In genomic region chr1:44405804-44406743, GRCh38 we compare ENCODE assay signal across 8 cellular contexts. TPM values are rescaled to one million over a fixed set of nuclear protein-coding genes. Genes with fewer than 3 reads are reported as not detected.
A peak's percentile ranks its signal among the peaks of the same experiment; 100 is the strongest.
DNase-seq lines count a peak whose midpoint lies in the region; ATAC-seq and TF ChIP-seq lines count a peak whose summit lies in the region.

No MANE protein-coding gene starts in this region.

- no peak for TF ChIP-seq POLR2A in vagina (IDR thresholded peaks at IDR 0.05)

- H3K36me3 ChIP-seq in muscle layer of duodenum (ENCODE audit: control insufficient read depth in 1 of 2, insufficient read depth in 2 of 2, low read length in 2 of 2) (no peaks in the 10 kb centered on the region), vagina (no peaks in the 10 kb centered on the region), OCI-LY7 (ENCODE audit: insufficient read depth, low read length) (no peaks in the 10 kb centered on the region)

- POLR2A ChIA-PET in OCI-LY7 (lab: Charles Lee): interaction anchor here (0.6 kb wide), 1 partner anchor 134 kb away, joined by 3 read pairs; no protein-coding TSS in a partner anchor

- H3K27me3 ChIP-seq in dorsolateral prefrontal cortex: peaks cover 3 to 70% (median 45%) of the 10 kb centered on the region in 45 donors
- peaks cover 64% of the 10 kb centered on the region for H3K27me3 ChIP-seq in muscle layer of duodenum (ENCODE audit: low read depth, low read length)
- H3K27me3 ChIP-seq in vagina: peaks cover 24% of the 10 kb centered on the region

- H3K79me2 ChIP-seq in OCI-LY7 (ENCODE audit: insufficient read depth, low read depth, low read length): no peaks in the 10 kb centered on the region

- H3K27ac ChIP-seq in dorsolateral prefrontal cortex (peak overlapping the region; percentile 63 to 97 (median 92)), muscle layer of duodenum (ENCODE audit: low read length) (no peak overlapping the region), vagina (no peak overlapping the region), OCI-LY7 (ENCODE audit: low read depth, low read length, poor library complexity, severe bottlenecking) (no peak overlapping the region)

- DNase-seq in NCI-H2171 treated with DMSO at 0.1 percent for 48 hours (lab: John Stamatoyannopoulos, UW): peak; percentile 15
- DNase-seq in NCI-H2171 (lab: John Stamatoyannopoulos, UW): no peak
- peak in 2 of 10 donors; percentile 43 to 44 for DNase-seq in dorsolateral prefrontal cortex
- no peak for DNase-seq in vagina (ENCODE audit: extremely low spot score in 2 of 2)
- DNase-seq in OCI-LY7 (ENCODE audit: low spot score): no peak

- TF ChIP-seq CTCF in dorsolateral prefrontal cortex (IDR thresholded peaks at IDR 0.05 in 54 of 56, conservative IDR thresholded peaks at IDR 0.05 in 2 of 56; ENCODE audit: low read depth in 1 of 56, partially characterized antibody in 56 of 56): no peak
- no peak for TF ChIP-seq CTCF in vagina (IDR thresholded peaks at IDR 0.05)
- TF ChIP-seq CTCF in OCI-LY7 (conservative IDR thresholded peaks at IDR 0.05; ENCODE audit: low read length): no peak

- H3K4me2 ChIP-seq in OCI-LY7 (ENCODE audit: low read length): no peak overlapping the region

- BruUV-seq in OCI-LY7 (replicated peaks; lab: Mats Ljungman, UMichigan): no TSS peak

- H3K4me3 ChIP-seq in dorsolateral prefrontal cortex (peak overlapping the region; percentile 35 to 86 (median 69)), muscle layer of duodenum (ENCODE audit: low read depth in 1 of 2, low read length in 2 of 2) (peak overlapping the region; percentile 56 to 64), vagina (peak overlapping the region; percentile 22 to 36), OCI-LY7 (ENCODE audit: low read depth, low read length, poor library complexity, severe bottlenecking) (no peak overlapping the region)

- CTCF ChIA-PET in OCI-LY7 (lab: Charles Lee; ENCODE audit: unreplicated experiment): no interaction called here

- H3K9me3 ChIP-seq in muscle layer of duodenum (ENCODE audit: control insufficient read depth in 1 of 2, low read length in 2 of 2) (peaks cover 0 to 7% of the 10 kb centered on the region in 2 donors), vagina (no peaks in the 10 kb centered on the region), OCI-LY7 (ENCODE audit: low read length) (no peaks in the 10 kb centered on the region)

- no peaks in the 10 kb centered on the region; the same call in 1 of the 2 replicates for H4K20me1 ChIP-seq in OCI-LY7 (ENCODE audit: insufficient read depth, low read length)

- no peak overlapping the region for H2AFZ ChIP-seq in OCI-LY7 (ENCODE audit: low read length)

- ATAC-seq in SK-N-SH treated with all-trans-retinoic acid at 6 μM for 48 hours (peak; percentile 64), GM18861 (IDR thresholded peaks at IDR 0.05; ENCODE audit: unreplicated experiment) (no peak)

- H3K4me1 ChIP-seq in muscle layer of duodenum (ENCODE audit: control insufficient read depth in 1 of 2, insufficient read depth in 2 of 2, low read length in 2 of 2) (peaks cover 4 to 43% of the 10 kb centered on the region in 2 donors), vagina (peaks cover 42% of the 10 kb centered on the region), OCI-LY7 (ENCODE audit: insufficient read depth, low read length, poor library complexity, severe bottlenecking) (no peaks in the 10 kb centered on the region)

- H3K9me2 ChIP-seq in OCI-LY7 (ENCODE audit: insufficient read depth, low read length): no peaks in the 10 kb centered on the region

- intact Hi-C loops in dorsolateral prefrontal cortex (cut with DNase I): loop anchor here (1.0 to 10.0 kb wide), 6 partner anchors 94 to 241 kb away; no protein-coding TSS in a partner anchor
- intact Hi-C loops in vagina (cut with DNase I): no loop called here
- intact Hi-C loops in OCI-LY7 (cut with micrococcal nuclease; ENCODE audit: unreplicated experiment): no loop called here

TF ChIP-seq in SK-N-SH treated with all-trans-retinoic acid at 6 μM for 48 hours, 23 proteins besides CTCF, POLR2A, EP300 and RAD21 (continues in another document):
- TF ChIP-seq OSR1 (CRISPR knock-in tag; IDR thresholded peaks at IDR 0.05) (no peak), ZFP3 (CRISPR knock-in tag; IDR thresholded peaks at IDR 0.05) (no peak), ISL1 (CRISPR knock-in tag; IDR thresholded peaks at IDR 0.05) (no peak), ZC3H10 (CRISPR knock-in tag; IDR thresholded peaks at IDR 0.05) (no peak), BACH2 (CRISPR knock-in tag; IDR thresholded peaks at IDR 0.05; ENCODE audit: borderline replicate concordance) (no peak), TCF4 (CRISPR knock-in tag; IDR thresholded peaks at IDR 0.05; ENCODE audit: borderline replicate concordance) (no peak), PATZ1 (CRISPR knock-in tag; IDR thresholded peaks at IDR 0.05; ENCODE audit: borderline replicate concordance) (no peak), RARB (CRISPR knock-in tag; IDR thresholded peaks at IDR 0.05) (no peak), ZNF8 (CRISPR knock-in tag; IDR thresholded peaks at IDR 0.05) (no peak), ZNF565 (CRISPR knock-in tag; conservative IDR thresholded peaks at IDR 0.05; ENCODE audit: low read depth) (no peak), TOX (CRISPR knock-in tag; IDR thresholded peaks at IDR 0.05; ENCODE audit: borderline replicate concordance) (no peak), ARNTL (CRISPR knock-in tag; IDR thresholded peaks at IDR 0.05; ENCODE audit: borderline replicate concordance, low read depth) (no peak)
- TF ChIP-seq, protein P1, sequence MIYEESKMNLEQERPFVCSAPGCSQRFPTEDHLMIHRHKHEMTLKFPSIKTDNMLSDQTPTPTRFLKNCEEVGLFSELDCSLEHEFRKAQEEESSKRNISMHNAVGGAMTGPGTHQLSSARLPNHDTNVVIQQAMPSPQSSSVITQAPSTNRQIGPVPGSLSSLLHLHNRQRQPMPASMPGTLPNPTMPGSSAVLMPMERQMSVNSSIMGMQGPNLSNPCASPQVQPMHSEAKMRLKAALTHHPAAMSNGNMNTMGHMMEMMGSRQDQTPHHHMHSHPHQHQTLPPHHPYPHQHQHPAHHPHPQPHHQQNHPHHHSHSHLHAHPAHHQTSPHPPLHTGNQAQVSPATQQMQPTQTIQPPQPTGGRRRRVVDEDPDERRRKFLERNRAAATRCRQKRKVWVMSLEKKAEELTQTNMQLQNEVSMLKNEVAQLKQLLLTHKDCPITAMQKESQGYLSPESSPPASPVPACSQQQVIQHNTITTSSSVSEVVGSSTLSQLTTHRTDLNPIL (CRISPR knock-in tag; IDR thresholded peaks at IDR 0.05; ENCODE audit: low read depth): no peak
- TF ChIP-seq, protein P2, sequence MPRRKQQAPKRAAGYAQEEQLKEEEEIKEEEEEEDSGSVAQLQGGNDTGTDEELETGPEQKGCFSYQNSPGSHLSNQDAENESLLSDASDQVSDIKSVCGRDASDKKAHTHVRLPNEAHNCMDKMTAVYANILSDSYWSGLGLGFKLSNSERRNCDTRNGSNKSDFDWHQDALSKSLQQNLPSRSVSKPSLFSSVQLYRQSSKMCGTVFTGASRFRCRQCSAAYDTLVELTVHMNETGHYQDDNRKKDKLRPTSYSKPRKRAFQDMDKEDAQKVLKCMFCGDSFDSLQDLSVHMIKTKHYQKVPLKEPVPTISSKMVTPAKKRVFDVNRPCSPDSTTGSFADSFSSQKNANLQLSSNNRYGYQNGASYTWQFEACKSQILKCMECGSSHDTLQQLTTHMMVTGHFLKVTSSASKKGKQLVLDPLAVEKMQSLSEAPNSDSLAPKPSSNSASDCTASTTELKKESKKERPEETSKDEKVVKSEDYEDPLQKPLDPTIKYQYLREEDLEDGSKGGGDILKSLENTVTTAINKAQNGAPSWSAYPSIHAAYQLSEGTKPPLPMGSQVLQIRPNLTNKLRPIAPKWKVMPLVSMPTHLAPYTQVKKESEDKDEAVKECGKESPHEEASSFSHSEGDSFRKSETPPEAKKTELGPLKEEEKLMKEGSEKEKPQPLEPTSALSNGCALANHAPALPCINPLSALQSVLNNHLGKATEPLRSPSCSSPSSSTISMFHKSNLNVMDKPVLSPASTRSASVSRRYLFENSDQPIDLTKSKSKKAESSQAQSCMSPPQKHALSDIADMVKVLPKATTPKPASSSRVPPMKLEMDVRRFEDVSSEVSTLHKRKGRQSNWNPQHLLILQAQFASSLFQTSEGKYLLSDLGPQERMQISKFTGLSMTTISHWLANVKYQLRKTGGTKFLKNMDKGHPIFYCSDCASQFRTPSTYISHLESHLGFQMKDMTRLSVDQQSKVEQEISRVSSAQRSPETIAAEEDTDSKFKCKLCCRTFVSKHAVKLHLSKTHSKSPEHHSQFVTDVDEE (CRISPR knock-in tag; IDR thresholded peaks at IDR 0.05): no peak

RNA-seq across cellular contexts. Expression of gene RNF220, which starts 1.0 kb away (rescaled TPM):
- total RNA-seq in dorsolateral prefrontal cortex (100 to 1,000 TPM; 104 to 415 (median 196) TPM), vagina (52.5 TPM), OCI-LY7 (2022) (82.3 and 84.7 TPM in 2 replicates)
- total RNA-seq in OCI-LY7 (2014; rRNA removed; shearing (Covaris generic)): 85.5 and 107 TPM in 2 replicates

RNA-seq across cellular contexts. Expression of gene ERI3, which starts 51.0 kb away (rescaled TPM):
- 100 to 1,000 TPM in 119 of 120 experiments, 10 to 100 TPM in 1; 93.5 to 183 (median 121) TPM for total RNA-seq in dorsolateral prefrontal cortex
- total RNA-seq in vagina: 39.3 TPM
- 47.4 and 53.3 TPM in 2 replicates for total RNA-seq in OCI-LY7 (2014; rRNA removed; shearing (Covaris generic))
- total RNA-seq in OCI-LY7 (2022): 46.5 and 49.5 TPM in 2 replicates

Comparison
In these comparisons a context has a peak if more than half of its experiments do, and no peak if none do; other contexts are left out.
1. H3K27ac ChIP-seq: peak in dorsolateral prefrontal cortex (59 of 59); none in muscle layer of duodenum (single experiment), vagina (single experiment) and OCI-LY7 (single experiment).
2. intact Hi-C loops: an anchor here in dorsolateral prefrontal cortex (1.0 to 10.0 kb wide); none called in vagina and OCI-LY7.